Comparison of ENCODE assay signal across 1 cellular context in genomic region chrX:52995974-52996304, GRCh38.
TF ChIP-seq lines count a peak whose summit lies in the region.

No MANE protein-coding gene starts in this region.

TF ChIP-seq in HepG2, 621 proteins besides CTCF, POLR2A, EP300 and RAD21:
- TF ChIP-seq ZNF574 (CRISPR knock-in tag; IDR thresholded peaks at IDR 0.05) (no peak), SPEN (CRISPR knock-in tag; IDR thresholded peaks at IDR 0.05; ENCODE audit: low read depth) (peak; percentile 33; the same call in 1 of the 2 replicates), ZFP91 (CRISPR knock-in tag; IDR thresholded peaks at IDR 0.05; ENCODE audit: borderline replicate concordance) (peak; percentile 28; the same call in 1 of the 2 replicates)
